16 cellular contexts compared by ENCODE assay signal in the genomic region with DNA sequence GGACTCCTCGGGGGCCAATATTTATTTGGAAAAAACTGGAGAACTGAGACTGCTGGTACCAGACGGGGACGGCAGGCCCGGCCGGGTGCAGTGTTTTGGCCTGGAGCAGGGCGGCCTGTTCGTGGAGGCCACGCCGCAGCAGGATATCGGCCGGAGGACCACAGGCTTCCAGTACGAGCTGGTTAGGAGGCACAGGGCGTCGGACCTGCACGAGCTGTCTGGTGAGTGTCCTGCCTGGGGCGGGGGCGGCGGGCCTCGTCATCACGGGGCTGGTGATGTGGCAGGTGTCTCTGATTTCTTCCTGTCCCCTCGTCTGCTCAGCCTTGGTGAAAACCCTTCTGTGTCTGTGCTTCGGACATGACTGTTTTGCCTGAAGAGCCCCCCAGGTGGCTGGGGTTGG. TPM values are rescaled to one million over a fixed set of nuclear protein-coding genes. Genes with fewer than 3 reads are reported as not detected.
DNase-seq lines count a peak whose midpoint lies in the region; ATAC-seq, FAIRE-seq and TF ChIP-seq lines count a peak whose summit lies in the region.
"Had no signal": no experiment of that assay in that cellular context is flagged by ENCODE, and none has a peak within 500 bp of the region (broad histone marks: within the 10 kb centered on the region; RNA-seq: fewer than 3 reads in every experiment).

No MANE protein-coding gene starts in this region.

- ATAC-seq in CD4-positive, alpha-beta T cell (ENCODE audit: poor library complexity): no peak
- no peak for ATAC-seq in left colon
- ATAC-seq: pancreas had no signal

- DNase-seq in CD4-positive, alpha-beta T cell: no peak
- DNase-seq in fibroblast of lung (ENCODE audit: low read depth in 2 of 2) (no peak), small intestine (no peak), left colon (no peak), caudate nucleus (lab: John Stamatoyannopoulos, UW) (no peak), prostate gland (ENCODE audit: low spot score) (no peak), GM20000 (ENCODE audit: low spot score) (no peak)
- DNase-seq: activated CD4-positive, alpha-beta T cell treated with anti-CD3 and anti-CD28 coated beads for 4 hours; cerebellar nuclear complex; midbrain; NCI-H446; pancreas; spleen; stimulated activated naive CD4-positive, alpha-beta T cell treated with Interleukin-2 at 50 U/mL for 16 hours had no signal

- H3K9ac ChIP-seq in fibroblast of lung (ENCODE audit: insufficient read depth, low read length): no peak overlapping the region

- POLR2A ChIA-PET in CD4-positive, alpha-beta T cell (lab: Charles Lee): no interaction called here

- H3K27me3 Mint-ChIP-seq in CD4-positive, alpha-beta T cell: peaks cover 9% of the 10 kb centered on the region
- H3K27me3 Mint-ChIP-seq in IgD-negative memory B cell: no peaks in the 10 kb centered on the region

- H3K79me2 ChIP-seq in fibroblast of lung (ENCODE audit: control insufficient read depth, insufficient read depth, low read length): peaks cover 81% of the 10 kb centered on the region

- peak overlapping the region; percentile 80 for H3K4me2 ChIP-seq in fibroblast of lung (ENCODE audit: extremely low read depth, insufficient read depth, low read length)

- CTCF ChIA-PET in CD4-positive, alpha-beta T cell (lab: Charles Lee): no interaction called here

- no peak for TF ChIP-seq CTCF in CD4-positive, alpha-beta T cell (IDR thresholded peaks at IDR 0.05)
- TF ChIP-seq CTCF in fibroblast of lung (conservative IDR thresholded peaks at IDR 0.05 in 1 of 2, IDR thresholded peaks at IDR 0.05 in 1 of 2; ENCODE audit: low read depth in 1 of 2, low read length in 2 of 2): no peak
- no peak for TF ChIP-seq CTCF in prostate gland (IDR thresholded peaks at IDR 0.05)
- TF ChIP-seq CTCF in GM20000 (IDR thresholded peaks at IDR 0.05; ENCODE audit: extremely low read depth, missing control alignments): no peak

- no peak overlapping the region for H3K4me3 ChIP-seq in fibroblast of lung (replicated peaks in 1 of 4; ENCODE audit: control extremely low read depth in 1 of 4, insufficient read depth in 1 of 4, low read depth in 3 of 4, low read length in 4 of 4)
- H3K4me3 ChIP-seq in small intestine (ENCODE audit: low read depth in 1 of 2, low read length in 2 of 2): peak overlapping the region in 1 of 2 donors; percentile 23
- H3K4me3 ChIP-seq in prostate gland: no peak overlapping the region
- H3K4me3 ChIP-seq: pancreas had no signal

- H3K4me1 ChIP-seq in fibroblast of lung (ENCODE audit: control insufficient read depth, extremely low read depth, insufficient read depth, low read length) (peaks cover 24% of the 10 kb centered on the region), small intestine (ENCODE audit: control insufficient read depth in 2 of 2, insufficient read depth in 1 of 2, low read depth in 1 of 2, low read length in 1 of 2) (peaks cover 17 to 24% of the 10 kb centered on the region in 2 donors), prostate gland (replicated peaks) (peaks cover 21% of the 10 kb centered on the region)

- WGBS in small intestine, 3 donors: 70 to 88% (median 71%) methylated on average over 22 of the region's 22 CpGs
- WGBS in prostate gland: 95% methylated on average over 22 of the region's 22 CpGs

- FAIRE-seq in small intestine (lab: Jason Lieb, UNC): no peak
- FAIRE-seq: endothelial cell of umbilical vein, pancreas had no signal

- H3K9me3 Mint-ChIP-seq in CD4-positive, alpha-beta T cell: no peaks in the 10 kb centered on the region
- H3K9me3 Mint-ChIP-seq in IgD-negative memory B cell: no peaks in the 10 kb centered on the region

- TF ChIP-seq POLR2A in prostate gland (IDR thresholded peaks at IDR 0.05): no peak

- intact Hi-C loops in CD4-positive, alpha-beta T cell (cut with DNase I, micrococcal nuclease): no loop called here
- intact Hi-C loops in left colon (cut with DNase I, micrococcal nuclease) (no loop called here), prostate gland (cut with DNase I) (no loop called here)

- H3K27me3 ChIP-seq in CD4-positive, alpha-beta T cell (ENCODE audit: control insufficient read depth, insufficient read depth, low read length): no peaks in the 10 kb centered on the region
- H3K27me3 ChIP-seq in fibroblast of lung (ENCODE audit: control insufficient read depth, insufficient read depth, low read length) (no peaks in the 10 kb centered on the region), small intestine (ENCODE audit: control insufficient read depth in 2 of 2, insufficient read depth in 2 of 2, low read length in 2 of 2) (no peaks in the 10 kb centered on the region), prostate gland (replicated peaks; ENCODE audit: insufficient read depth) (no peaks in the 10 kb centered on the region)
- H3K27me3 ChIP-seq: pancreas had no signal

- H3K36me3 ChIP-seq in fibroblast of lung (ENCODE audit: control insufficient read depth, insufficient read depth, low read length): peaks cover 15% of the 10 kb centered on the region
- peaks cover 0 to 11% of the 10 kb centered on the region in 2 donors for H3K36me3 ChIP-seq in small intestine (ENCODE audit: control insufficient read depth in 2 of 2, insufficient read depth in 2 of 2, low read length in 2 of 2)
- H3K36me3 ChIP-seq in prostate gland: no peaks in the 10 kb centered on the region
- H3K36me3 ChIP-seq: pancreas had no signal

- H3K27ac ChIP-seq in CD4-positive, alpha-beta T cell (ENCODE audit: low read depth, low read length): no peak overlapping the region
- peak overlapping the region; percentile 96 for H3K27ac ChIP-seq in fibroblast of lung (ENCODE audit: insufficient read depth, low read length)
- H3K27ac ChIP-seq in small intestine (ENCODE audit: low read depth in 1 of 2, low read length in 1 of 2): peak overlapping the region; percentile 90 to 93
- no peak overlapping the region for H3K27ac ChIP-seq in caudate nucleus (ENCODE audit: low read depth, low read length)
- H3K27ac ChIP-seq in prostate gland: no peak overlapping the region
- H3K27ac ChIP-seq: pancreas had no signal

- H4K20me1 ChIP-seq in fibroblast of lung (ENCODE audit: control insufficient read depth, extremely low read depth, insufficient read depth, low read length): peaks cover 3% of the 10 kb centered on the region

- peak overlapping the region; percentile 15 for H3K4me3 Mint-ChIP-seq in CD4-positive, alpha-beta T cell
- H3K4me3 Mint-ChIP-seq in IgD-negative memory B cell: no peak overlapping the region

- H3K36me3 Mint-ChIP-seq in CD4-positive, alpha-beta T cell (ENCODE audit: low read depth): no peaks in the 10 kb centered on the region
- peaks cover 1% of the 10 kb centered on the region for H3K36me3 Mint-ChIP-seq in IgD-negative memory B cell

- H2AFZ ChIP-seq in fibroblast of lung (ENCODE audit: low read length): no peak overlapping the region

- H3K27ac Mint-ChIP-seq in CD4-positive, alpha-beta T cell: no peak overlapping the region
- peak overlapping the region in 2 of 3 donors; percentile 28 to 53 for H3K27ac Mint-ChIP-seq in IgD-negative memory B cell

- no peaks in the 10 kb centered on the region for H3K9me3 ChIP-seq in CD4-positive, alpha-beta T cell (ENCODE audit: control insufficient read depth, low read length)
- no peaks in the 10 kb centered on the region for H3K9me3 ChIP-seq in fibroblast of lung (ENCODE audit: control insufficient read depth, insufficient read depth, low read depth, low read length)
- H3K9me3 ChIP-seq in small intestine (ENCODE audit: control insufficient read depth, low read depth): no peaks in the 10 kb centered on the region
- no peaks in the 10 kb centered on the region for H3K9me3 ChIP-seq in prostate gland
- H3K9me3 ChIP-seq: pancreas, spleen had no signal

- H3K4me1 Mint-ChIP-seq in CD4-positive, alpha-beta T cell (ENCODE audit: low read depth): peaks cover 7% of the 10 kb centered on the region
- peaks cover 19 to 23% (median 23%) of the 10 kb centered on the region in 3 donors for H3K4me1 Mint-ChIP-seq in IgD-negative memory B cell

RNA-seq across cellular contexts. Expression of a gene that starts 5.7 kb away (rescaled TPM):
- 10 to 100 TPM; 24.5 to 26.9 TPM for total RNA-seq in CD4-positive, alpha-beta T cell
- polyA plus RNA-seq in IgD-negative memory B cell (2.1 TPM), fibroblast of lung (27.0 TPM in 2 replicates), small intestine (100 to 1,000 TPM in 2 of 3 donors, 10 to 100 TPM in 1; 64.4 to 118 (median 112) TPM)
- total RNA-seq in fibroblast of lung (114 and 120 TPM in 2 replicates), left colon (100 to 1,000 TPM in 1 of 2 donors, 10 to 100 TPM in 1; 96.7 to 133 TPM), prostate gland (10 to 100 TPM; 22.4 to 59.4 TPM)
- polyA plus RNA-seq in fibroblast of lung (2012): 64.9 and 78.1 TPM in 2 replicates
- 23.0 and 29.3 TPM in 2 replicates for polyA minus RNA-seq in fibroblast of lung (ENCODE audit: low replicate concordance)

Comparison
In these comparisons a context has a peak if more than half of its experiments do, and no peak if none do; other contexts are left out.
1. H3K27ac ChIP-seq: peak in fibroblast of lung (single experiment) and small intestine (2 of 2); none in CD4-positive, alpha-beta T cell (single experiment), caudate nucleus (single experiment) and prostate gland (0 of 2).